In the genomic region with DNA sequence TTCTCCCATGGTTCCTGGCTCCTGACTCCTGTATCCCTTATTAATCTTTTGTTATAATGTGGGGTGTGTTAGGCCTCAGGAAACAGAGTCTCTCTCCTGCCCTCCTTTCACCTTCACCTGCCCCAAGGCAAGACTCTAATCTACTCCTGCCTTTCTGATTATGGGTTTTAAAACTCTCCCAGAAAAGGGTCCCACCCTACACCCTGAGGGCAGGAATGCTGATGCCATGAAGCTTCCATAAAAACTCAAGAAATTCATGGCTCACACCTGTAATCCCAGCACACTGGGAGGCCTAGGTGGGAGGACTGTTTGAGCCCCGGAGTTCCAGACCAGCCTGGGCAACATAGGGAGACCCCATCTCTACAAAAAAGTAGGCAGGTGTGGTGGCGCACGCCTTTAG, we compare ENCODE assay signal across 8 cellular contexts.
"Had no signal": no experiment of that assay in that cellular context is flagged by ENCODE, and none has a peak within 500 bp of the region (broad histone marks: within the 10 kb centered on the region; RNA-seq: fewer than 3 reads in every experiment).

No MANE protein-coding gene starts in this region.

- H3K9me3 ChIP-seq: HAP-1 had no signal

- H3K4me1 Mint-ChIP-seq: IgD-negative memory B cell had no signal

- DNase-seq: GOT3, H7, HFFc6, Kasumi-1, KG1 had no signal

- ATAC-seq: HCT116 had no signal

- H3K27me3 Mint-ChIP-seq: IgD-negative memory B cell had no signal

- H3K9me3 Mint-ChIP-seq: HFFc6 had no signal

- H3K4me3 Mint-ChIP-seq: HFFc6, IgD-negative memory B cell had no signal

- H3K4me3 ChIP-seq: HAP-1 had no signal

- H3K27ac Mint-ChIP-seq: HFFc6 had no signal

- H3K36me3 ChIP-seq: HAP-1 had no signal

- H3K36me3 Mint-ChIP-seq: IgD-negative memory B cell had no signal
